Comparison of ENCODE assay signal across 9 cellular contexts in the genomic region with DNA sequence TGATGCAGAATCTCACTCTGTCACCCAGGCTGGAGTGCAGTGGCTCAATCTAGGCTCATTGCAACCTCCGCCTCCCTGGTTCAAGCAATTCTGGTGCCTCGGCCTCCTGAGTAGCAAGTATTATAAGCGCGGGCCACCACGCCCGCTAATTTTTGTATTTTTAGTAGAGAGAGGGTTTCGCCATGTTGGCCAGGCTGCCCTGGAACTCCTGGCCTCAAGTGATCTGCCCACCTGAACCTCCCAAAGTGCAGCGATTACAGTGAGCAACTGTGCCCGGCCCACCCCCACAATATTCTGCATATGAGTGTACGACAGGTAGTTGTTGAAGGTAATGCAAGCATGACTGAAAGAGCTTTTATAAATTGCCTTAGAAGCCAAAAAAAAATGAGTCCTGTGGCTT. TPM values are rescaled to one million over a fixed set of nuclear protein-coding genes. Genes with fewer than 3 reads are reported as not detected.
DNase-seq lines count a peak whose midpoint lies in the region; ATAC-seq and TF ChIP-seq lines count a peak whose summit lies in the region.
"Had no signal": no experiment of that assay in that cellular context is flagged by ENCODE, and none has a peak within 500 bp of the region (broad histone marks: within the 10 kb centered on the region; RNA-seq: fewer than 3 reads in every experiment).

No MANE protein-coding gene starts in this region.

- H3K4me3 Mint-ChIP-seq in GM23338 = no peak overlapping the region; the same call in 1 of the 3 replicates
- no peak overlapping the region for H3K4me3 Mint-ChIP-seq in activated T-helper 1 cell treated with anti-CD3 and anti-CD28 coated beads, Interleukin-12 subunit alpha, Interleukin-12 subunit beta, Interleukin-2, Interleukin-4 antibody, amounts not matched to agents 30 ng/mL and 10 ng/mL and 1 ng/mL, durations not matched to agents 14 hours and 24 hours and 36 hours

- H3K9ac ChIP-seq in iPS-18a (ENCODE audit: low read length) = peak overlapping the region; percentile 93

- in situ Hi-C loops in GM13977 (cut with MboI; ENCODE audit: low pct_unique_long_range_greater_than_20kb, low sequenced_read_pairs, unreplicated experiment) = no loop called here

- H4K20me1 ChIP-seq in GM23338 (replicated peaks; ENCODE audit: insufficient read depth) = peaks cover 41% of the 10 kb centered on the region

- TF ChIP-seq CTCF in AG10803 (conservative IDR thresholded peaks at IDR 0.05; ENCODE audit: low read length) (no peak), GM23338 (conservative IDR thresholded peaks at IDR 0.05; ENCODE audit: low read depth in 2 of 2) (no peak), GM13977 (IDR thresholded peaks at IDR 0.05; ENCODE audit: extremely low read depth, insufficient read depth, missing control alignments) (no peak)

- 0 out of 2 replicates have a peak, but pooled peaks cover 3% of the 10 kb centered on the region for H3K4me1 ChIP-seq in GM23338 (ENCODE audit: insufficient read depth)
- peaks cover 8% of the 10 kb centered on the region for H3K4me1 ChIP-seq in iPS-18a (ENCODE audit: control insufficient read depth, low read depth, low read length)

- H3K36me3 ChIP-seq in GM23338 (ENCODE audit: insufficient read depth) = no peaks in the 10 kb centered on the region
- peaks cover 9% of the 10 kb centered on the region for H3K36me3 ChIP-seq in iPS-18a (ENCODE audit: control insufficient read depth, low read depth, low read length)

- H3K9me3 ChIP-seq in iPS-18a (ENCODE audit: control insufficient read depth, low read depth, low read length) = no peaks in the 10 kb centered on the region
- H3K9me3 ChIP-seq: body of pancreas had no signal

- no peak for DNase-seq in AG10803 (ENCODE audit: low read depth)
- no peak for DNase-seq in GM23338 (ENCODE audit: low spot score)
- no peak for DNase-seq in activated T-helper 1 cell treated with anti-CD3 and anti-CD28 coated beads, Interleukin-12 subunit alpha, Interleukin-12 subunit beta, Interleukin-2, Interleukin-4 antibody, amounts not matched to agents 30 ng/mL and 10 ng/mL and 1 ng/mL, durations not matched to agents 14 hours and 24 hours and 36 hours (ENCODE audit: low spot score)
- DNase-seq in NAMALWA (ENCODE audit: low spot score) = no peak
- DNase-seq in medulla oblongata (ENCODE audit: extremely low spot score) = no peak
- DNase-seq in GM13977 (ENCODE audit: low spot score) = no peak
- DNase-seq: body of pancreas had no signal

- H3K9me2 ChIP-seq in GM23338 (ENCODE audit: insufficient read depth) = no peaks in the 10 kb centered on the region

- ATAC-seq in GM23338 = no peak
- ATAC-seq in HG02884 (IDR thresholded peaks at IDR 0.05; ENCODE audit: unreplicated experiment) = no peak
- ATAC-seq: body of pancreas had no signal

- H3K27ac ChIP-seq in GM23338 (ENCODE audit: low read depth) (no peak overlapping the region), iPS-18a (ENCODE audit: low read length) (no peak overlapping the region)

- no peak overlapping the region for H2AFZ ChIP-seq in GM23338

- peaks cover 2% of the 10 kb centered on the region; the same call in 2 of the 3 replicates for H3K36me3 Mint-ChIP-seq in GM23338 (ENCODE audit: low read depth)
- peaks cover 14% of the 10 kb centered on the region for H3K36me3 Mint-ChIP-seq in activated T-helper 1 cell treated with anti-CD3 and anti-CD28 coated beads, Interleukin-12 subunit alpha, Interleukin-12 subunit beta, Interleukin-2, Interleukin-4 antibody, amounts not matched to agents 30 ng/mL and 10 ng/mL and 1 ng/mL, durations not matched to agents 14 hours and 24 hours and 36 hours (ENCODE audit: low read depth)

- H3F3A ChIP-seq in GM23338 (replicated peaks; ENCODE audit: low read depth) = no peaks in the 10 kb centered on the region

- no peak overlapping the region for H3K27ac Mint-ChIP-seq in GM23338
- peak overlapping the region; percentile 8 for H3K27ac Mint-ChIP-seq in activated T-helper 1 cell treated with anti-CD3 and anti-CD28 coated beads, Interleukin-12 subunit alpha, Interleukin-12 subunit beta, Interleukin-2, Interleukin-4 antibody, amounts not matched to agents 30 ng/mL and 10 ng/mL and 1 ng/mL, durations not matched to agents 14 hours and 24 hours and 36 hours

- intact Hi-C loops in activated T-helper 1 cell treated with anti-CD3 and anti-CD28 coated beads, Interleukin-12 subunit alpha, Interleukin-12 subunit beta, Interleukin-2, Interleukin-4 antibody, amounts not matched to agents 30 ng/mL and 10 ng/mL and 1 ng/mL, durations not matched to agents 14 hours and 24 hours and 36 hours (cut with micrococcal nuclease) = loop anchor here (5.0 to 10.0 kb wide), 7 partner anchors 140 to 1858 kb away; partner anchors contain the start of genes GLS, MFSD6, NEMP2 and STAT1

- no peaks in the 10 kb centered on the region for H3K9me3 Mint-ChIP-seq in GM23338
- no peaks in the 10 kb centered on the region for H3K9me3 Mint-ChIP-seq in activated T-helper 1 cell treated with anti-CD3 and anti-CD28 coated beads, Interleukin-12 subunit alpha, Interleukin-12 subunit beta, Interleukin-2, Interleukin-4 antibody, amounts not matched to agents 30 ng/mL and 10 ng/mL and 1 ng/mL, durations not matched to agents 14 hours and 24 hours and 36 hours

- peak overlapping the region; percentile 86 for H3K4me3 ChIP-seq in AG10803 (ENCODE audit: low read length)
- peak overlapping the region; percentile 73 for H3K4me3 ChIP-seq in GM23338
- H3K4me3 ChIP-seq in iPS-18a (ENCODE audit: low read length) = peak overlapping the region; percentile 94

- H3K79me2 ChIP-seq in GM23338 (replicated peaks; ENCODE audit: insufficient read depth) = peaks cover 62% of the 10 kb centered on the region

- H3K4me1 Mint-ChIP-seq in GM23338 = peaks cover 2% of the 10 kb centered on the region; the same call in 1 of the 3 replicates
- peaks cover 8% of the 10 kb centered on the region for H3K4me1 Mint-ChIP-seq in activated T-helper 1 cell treated with anti-CD3 and anti-CD28 coated beads, Interleukin-12 subunit alpha, Interleukin-12 subunit beta, Interleukin-2, Interleukin-4 antibody, amounts not matched to agents 30 ng/mL and 10 ng/mL and 1 ng/mL, durations not matched to agents 14 hours and 24 hours and 36 hours (ENCODE audit: low read depth)

- peak overlapping the region; percentile 91 for H3K4me2 ChIP-seq in GM23338

- peaks cover 8% of the 10 kb centered on the region for H3K27me3 Mint-ChIP-seq in GM23338 (ENCODE audit: insufficient read depth, low read depth, poor library complexity)
- peaks cover 2% of the 10 kb centered on the region for H3K27me3 Mint-ChIP-seq in activated T-helper 1 cell treated with anti-CD3 and anti-CD28 coated beads, Interleukin-12 subunit alpha, Interleukin-12 subunit beta, Interleukin-2, Interleukin-4 antibody, amounts not matched to agents 30 ng/mL and 10 ng/mL and 1 ng/mL, durations not matched to agents 14 hours and 24 hours and 36 hours (ENCODE audit: insufficient read depth)

- no peaks in the 10 kb centered on the region for H3K27me3 ChIP-seq in GM23338 (ENCODE audit: insufficient read depth)
- no peaks in the 10 kb centered on the region for H3K27me3 ChIP-seq in iPS-18a (ENCODE audit: control insufficient read depth, insufficient read depth, low read length)
- H3K27me3 ChIP-seq: body of pancreas had no signal

TF ChIP-seq in GM23338, 12 proteins besides CTCF, POLR2A, EP300 and RAD21:
- TF ChIP-seq EZH2 (IDR thresholded peaks at IDR 0.05; ENCODE audit: low read depth, unreplicated experiment) (no peak), NANOG (IDR thresholded peaks at IDR 0.05; ENCODE audit: borderline replicate concordance) (no peak), CREB1 (CRISPR knock-in tag; IDR thresholded peaks at IDR 0.05; ENCODE audit: low read depth) (no peak)

RNA-seq across cellular contexts. Expression of gene WDR75, which starts 1.2 kb away (rescaled TPM):
- 77.4 and 80.9 TPM in 2 replicates for total RNA-seq in GM23338 (2014; rRNA removed; shearing (Covaris generic))
- 47.9 and 57.2 TPM in 2 replicates for polyA plus RNA-seq in GM23338 (2016; fragmentation: Nextera tagmentation; extraction: Ambion mirVana)
- total RNA-seq in activated T-helper 1 cell treated with anti-CD3 and anti-CD28 coated beads, Interleukin-12 subunit alpha, Interleukin-12 subunit beta, Interleukin-2, Interleukin-4 antibody, amounts not matched to agents 30 ng/mL and 10 ng/mL and 1 ng/mL, durations not matched to agents 14 hours and 24 hours and 36 hours = 108 and 112 TPM in 2 replicates
